1 cellular context compared by ENCODE assay signal in genomic region chr1:162175393-162175792, GRCh38.
TF ChIP-seq lines count a peak whose summit lies in the region.

No MANE protein-coding gene starts in this region.

TF ChIP-seq in WTC11, 78 proteins besides CTCF, POLR2A, EP300 and RAD21 (continued from another document):
- TF ChIP-seq ZNF425 (CRISPR knock-in tag; conservative IDR thresholded peaks at IDR 0.05) = no peak
